9 cellular contexts compared by ENCODE assay signal in the genomic region with DNA sequence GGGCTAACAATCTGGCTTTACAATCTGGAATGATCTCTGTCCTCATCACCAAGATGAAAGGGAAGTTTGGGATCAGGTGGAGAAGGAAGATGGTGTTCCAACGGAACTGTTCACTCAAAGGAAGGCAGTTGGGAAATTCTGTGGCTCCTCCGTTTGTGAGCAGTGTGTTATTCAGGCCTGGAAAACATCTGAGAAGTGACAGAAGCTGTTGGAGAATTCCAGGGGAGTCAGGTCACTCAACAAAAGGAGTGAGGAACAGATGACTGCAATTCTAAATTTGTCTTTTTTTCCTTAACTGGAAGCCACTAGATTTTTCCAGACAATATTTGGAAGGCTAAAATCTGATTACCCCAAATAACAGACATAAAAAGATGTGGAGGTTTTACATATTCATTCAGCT.
DNase-seq lines count a peak whose midpoint lies in the region; ATAC-seq and TF ChIP-seq lines count a peak whose summit lies in the region.
"Had no signal": no experiment of that assay in that cellular context is flagged by ENCODE, and none has a peak within 500 bp of the region (broad histone marks: within the 10 kb centered on the region; RNA-seq: fewer than 3 reads in every experiment).

No MANE protein-coding gene starts in this region.

- no peak overlapping the region for H2AFZ ChIP-seq in mammary epithelial cell (ENCODE audit: low read depth, low read length)

- H3K4me3 ChIP-seq in breast epithelium (no peak overlapping the region), mammary epithelial cell (replicated peaks in 1 of 3; ENCODE audit: insufficient read depth in 1 of 3, low read depth in 2 of 3, low read length in 3 of 3) (no peak overlapping the region), aorta (ENCODE audit: low read length in 2 of 2) (no peak overlapping the region)

- CTCF ChIA-PET in mammary epithelial cell (lab: Charles Lee; ENCODE audit: low non-redundant PET) (no interaction called here), RWPE1 (lab: Yijun Ruan, JAX) (interaction anchor here (1.0 kb wide), 1 partner anchor 9 kb away, joined by 4 read pairs; no protein-coding TSS in a partner anchor)

- WGBS in mammary epithelial cell (ENCODE audit: low coverage, missing lambda C conversion rate), result 69% methylated on average over 2 of the region's 2 CpGs
- 2 to 6% methylated on average over 2 of the region's 2 CpGs for WGBS in aorta, 2 donors

- H3K27me3 ChIP-seq in breast epithelium, result no peaks in the 10 kb centered on the region
- no peaks in the 10 kb centered on the region for H3K27me3 ChIP-seq in mammary epithelial cell (ENCODE audit: insufficient read depth, low read length)
- H3K27me3 ChIP-seq in aorta (ENCODE audit: control insufficient read depth in 1 of 2, insufficient read depth in 2 of 2, low read length in 1 of 2), result no peaks in the 10 kb centered on the region

- H3K36me3 ChIP-seq in breast epithelium (no peaks in the 10 kb centered on the region), mammary epithelial cell (ENCODE audit: insufficient read depth, low read length) (no peaks in the 10 kb centered on the region), aorta (ENCODE audit: control insufficient read depth in 1 of 2, insufficient read depth in 2 of 2, low read length in 1 of 2) (no peaks in the 10 kb centered on the region)

- no peak for TF ChIP-seq POLR2A in breast epithelium (IDR thresholded peaks at IDR 0.05)

- H3K9me3 ChIP-seq in breast epithelium (no peaks in the 10 kb centered on the region), mammary epithelial cell (replicated peaks; ENCODE audit: insufficient read depth, low read length) (no peaks in the 10 kb centered on the region), aorta (ENCODE audit: control insufficient read depth, low read length) (no peaks in the 10 kb centered on the region)

- H3K4me1 ChIP-seq in breast epithelium (no peaks in the 10 kb centered on the region), mammary epithelial cell (ENCODE audit: insufficient read depth, low read length) (no peaks in the 10 kb centered on the region), aorta (ENCODE audit: control insufficient read depth in 1 of 2, insufficient read depth in 2 of 2, low read length in 2 of 2) (no peaks in the 10 kb centered on the region)

- no peaks in the 10 kb centered on the region for H4K20me1 ChIP-seq in mammary epithelial cell (ENCODE audit: insufficient read depth, low read length)

- H3K79me2 ChIP-seq in mammary epithelial cell (ENCODE audit: insufficient read depth, low read length), result no peaks in the 10 kb centered on the region

- dilution Hi-C loops in mammary epithelial cell (cut with HindIII; ENCODE audit: low sequenced_read_pairs), result no loop called here

- intact Hi-C loops in breast epithelium (cut with DNase I; ENCODE audit: low total_unique reads), result no loop called here
- intact Hi-C loops in mammary epithelial cell (cut with micrococcal nuclease), result no loop called here
- intact Hi-C loops in aorta (cut with DNase I), result loop anchor here (5.0 kb wide), 3 partner anchors 41 to 141 kb away; no protein-coding TSS in a partner anchor

- H3K4me2 ChIP-seq in mammary epithelial cell (ENCODE audit: insufficient read depth, low read depth, low read length), result no peak overlapping the region

- POLR2A ChIA-PET in RWPE1 (lab: Yijun Ruan, JAX; ENCODE audit: low non-redundant PET), result no interaction called here

- BruUV-seq in mammary epithelial cell (replicated peaks; lab: Mats Ljungman, UMichigan), result no TSS peak

- no peak for DNase-seq in breast epithelium (ENCODE audit: low spot score in 2 of 2)
- DNase-seq in mammary epithelial cell, result no peak
- peak; percentile 20 for DNase-seq in fibroblast of gingiva (ENCODE audit: low read depth)
- peak; percentile 90 for DNase-seq in myocyte (ENCODE audit: low read depth)
- no peak for DNase-seq in aorta
- DNase-seq in NCI-H2081 treated with DMSO at 0.1 percent for 48 hours (lab: John Stamatoyannopoulos, UW), result no peak
- DNase-seq in RWPE1 (ENCODE audit: low spot score), result no peak
- DNase-seq: posterior cingulate gyrus had no signal

- peak overlapping the region; percentile 56 to 75 for H3K27ac ChIP-seq in breast epithelium
- H3K27ac ChIP-seq in mammary epithelial cell (ENCODE audit: insufficient read depth, low read depth, low read length), result no peak overlapping the region
- H3K27ac ChIP-seq in aorta (ENCODE audit: low read depth in 1 of 2, low read length in 2 of 2), result peak overlapping the region; percentile 98 to 99
- H3K27ac ChIP-seq in RWPE1, result no peak overlapping the region

- no peak overlapping the region for H3K9ac ChIP-seq in mammary epithelial cell (ENCODE audit: insufficient read depth, low read length)

- in situ Hi-C loops in mammary epithelial cell (cut with MboI; ENCODE audit: low sequenced_read_pairs in 2 of 2), result no loop called here

- TF ChIP-seq CTCF in breast epithelium (IDR thresholded peaks at IDR 0.05) (no peak), mammary epithelial cell (conservative IDR thresholded peaks at IDR 0.05 in 1 of 2, IDR thresholded peaks at IDR 0.05 in 1 of 2; ENCODE audit: extremely low read depth in 1 of 2, insufficient read depth in 1 of 2, low read depth in 1 of 2, low read length in 2 of 2) (no peak), RWPE1 (conservative IDR thresholded peaks at IDR 0.05; ENCODE audit: low read depth) (no peak)

- peak; percentile 73 for ATAC-seq in aorta (ENCODE audit: low FRiP score)
- ATAC-seq in HG03159 (IDR thresholded peaks at IDR 0.05; ENCODE audit: unreplicated experiment), result no peak

Comparison
In these comparisons a context has a peak if more than half of its experiments do, and no peak if none do; other contexts are left out.
1. H3K27ac ChIP-seq: peak in breast epithelium (2 of 2) and aorta (2 of 2); none in mammary epithelial cell (single experiment) and RWPE1 (single experiment).
2. DNase-seq: peak in fibroblast of gingiva (single experiment) and myocyte (single experiment); none in breast epithelium (0 of 2), mammary epithelial cell (single experiment), aorta (0 of 2), NCI-H2081 treated with DMSO at 0.1 percent for 48 hours (single experiment) and RWPE1 (single experiment).
3. intact Hi-C loops: an anchor here in aorta (5.0 kb wide); none called in breast epithelium and mammary epithelial cell.